In the genomic region with DNA sequence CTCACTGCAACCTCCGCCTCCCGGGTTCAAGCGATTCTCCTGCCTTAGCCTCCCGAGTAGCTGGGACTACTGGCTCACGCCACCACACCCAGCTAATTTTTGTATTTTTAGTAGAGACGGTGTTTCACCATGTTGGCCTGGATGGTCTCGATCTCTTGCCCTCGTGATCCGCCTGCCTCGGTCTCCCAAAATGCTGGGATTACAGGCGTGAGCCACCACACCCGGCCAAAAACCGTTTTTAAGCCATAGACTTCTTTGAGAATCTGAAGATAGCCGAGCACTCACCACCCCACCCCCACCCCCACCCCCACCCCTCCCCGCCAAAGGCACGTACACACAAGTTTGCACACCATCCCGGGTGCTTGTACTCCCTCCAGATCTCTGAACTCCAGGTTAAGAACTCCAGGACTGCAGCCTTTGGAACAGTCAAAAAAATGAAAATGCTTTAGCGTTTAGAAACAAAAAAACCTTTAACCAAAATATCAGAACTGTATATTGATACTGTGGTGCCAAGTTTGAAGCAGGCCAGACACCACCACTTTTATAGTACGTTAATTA, we compare ENCODE assay signal across 8 cellular contexts. TPM values are rescaled to one million over a fixed set of nuclear protein-coding genes. Genes with fewer than 3 reads are reported as not detected.
DNase-seq lines count a peak whose midpoint lies in the region; ATAC-seq lines count a peak whose summit lies in the region.

No MANE protein-coding gene starts in this region.

- H3K4me3 ChIP-seq in BLaER1 treated with 17β-estradiol and CSF1 and Interleukin-3, amounts not matched to agents 10 nM and 100 nM = peak overlapping the region; percentile 93 to 99 (median 97)
- H3K4me3 ChIP-seq in Karpas-422 (ENCODE audit: low read length) = peak overlapping the region; percentile 98

- peak overlapping the region; percentile 92 to 98 (median 96) for H3K9ac ChIP-seq in BLaER1 treated with 17β-estradiol and CSF1 and Interleukin-3, amounts not matched to agents 10 nM and 100 nM
- H3K9ac ChIP-seq in Karpas-422 (ENCODE audit: low read length) = peak overlapping the region; percentile 88

- H3K27ac Mint-ChIP-seq in central memory CD8-positive, alpha-beta T cell (ENCODE audit: low read depth) = peak overlapping the region; percentile 85
- H3K27ac Mint-ChIP-seq in naive thymus-derived CD8-positive, alpha-beta T cell = peak overlapping the region; percentile 84 to 97 (median 95)

- DNase-seq in Karpas-422 = no peak
- DNase-seq in central memory CD8-positive, alpha-beta T cell (ENCODE audit: low spot score in 2 of 2) = no peak
- DNase-seq in naive thymus-derived CD8-positive, alpha-beta T cell = no peak
- no peak for DNase-seq in anterior cingulate cortex (lab: John Stamatoyannopoulos, UW)
- no peak for DNase-seq in DMS114 treated with DMSO at 0.1 percent for 48 hours (lab: John Stamatoyannopoulos, UW; ENCODE audit: unreplicated experiment)
- DNase-seq in iPS-NIHi11 (ENCODE audit: low spot score) = no peak

- H3K79me2 ChIP-seq in Karpas-422 (ENCODE audit: low read length) = peaks cover 65% of the 10 kb centered on the region

- no peak for ATAC-seq in central memory CD8-positive, alpha-beta T cell (replicated peaks; ENCODE audit: extremely low read depth, poor library complexity, severe bottlenecking)
- ATAC-seq in naive thymus-derived CD8-positive, alpha-beta T cell = no peak
- ATAC-seq in GM18517 (IDR thresholded peaks at IDR 0.05; ENCODE audit: unreplicated experiment) = no peak

- no peaks in the 10 kb centered on the region for H3K9me3 Mint-ChIP-seq in central memory CD8-positive, alpha-beta T cell
- no peaks in the 10 kb centered on the region for H3K9me3 Mint-ChIP-seq in naive thymus-derived CD8-positive, alpha-beta T cell

- H3K27me3 Mint-ChIP-seq in central memory CD8-positive, alpha-beta T cell = no peaks in the 10 kb centered on the region
- no peaks in the 10 kb centered on the region for H3K27me3 Mint-ChIP-seq in naive thymus-derived CD8-positive, alpha-beta T cell

- peak overlapping the region; percentile 29 to 96 (median 94); a peak in 20 of 22 replicates for H3K27ac ChIP-seq in BLaER1 treated with 17β-estradiol and CSF1 and Interleukin-3, amounts not matched to agents 10 nM and 100 nM
- no peak overlapping the region for H3K27ac ChIP-seq in Karpas-422 (ENCODE audit: low read length)

- H3K36me3 ChIP-seq in BLaER1 treated with 17β-estradiol and CSF1 and Interleukin-3, amounts not matched to agents 10 nM and 100 nM = peaks cover 0 to 22% (median 10%) of the 10 kb centered on the region in 11 experiments; a peak in 16 of 22 replicates
- H3K36me3 ChIP-seq in Karpas-422 (ENCODE audit: insufficient read depth, low read length) = peaks cover 15% of the 10 kb centered on the region; the same call in 1 of the 2 replicates

- H4K20me1 ChIP-seq in BLaER1 treated with 17β-estradiol and CSF1 and Interleukin-3, amounts not matched to agents 10 nM and 100 nM = peaks cover 53 to 64% (median 61%) of the 10 kb centered on the region in 11 experiments
- H4K20me1 ChIP-seq in Karpas-422 (ENCODE audit: insufficient read depth, low read depth, low read length) = peaks cover 28% of the 10 kb centered on the region

- H3K9me3 ChIP-seq in BLaER1 treated with 17β-estradiol and CSF1 and Interleukin-3, amounts not matched to agents 10 nM and 100 nM (replicated peaks in 1 of 11) = no peaks in the 10 kb centered on the region
- H3K9me3 ChIP-seq in Karpas-422 (ENCODE audit: low read length) = no peaks in the 10 kb centered on the region

- peaks cover 56% of the 10 kb centered on the region for H3K4me1 Mint-ChIP-seq in central memory CD8-positive, alpha-beta T cell
- H3K4me1 Mint-ChIP-seq in naive thymus-derived CD8-positive, alpha-beta T cell = peaks cover 16 to 56% (median 51%) of the 10 kb centered on the region in 4 donors

- peak overlapping the region; percentile 74 to 98 (median 90) for H3K4me2 ChIP-seq in BLaER1 treated with 17β-estradiol and CSF1 and Interleukin-3, amounts not matched to agents 10 nM and 100 nM
- peak overlapping the region; percentile 81 for H3K4me2 ChIP-seq in Karpas-422 (ENCODE audit: low read depth, low read length, poor library complexity, severe bottlenecking)

- no peaks in the 10 kb centered on the region for H3K27me3 ChIP-seq in BLaER1 treated with 17β-estradiol and CSF1 and Interleukin-3, amounts not matched to agents 10 nM and 100 nM
- H3K27me3 ChIP-seq in Karpas-422 (ENCODE audit: low read length) = no peaks in the 10 kb centered on the region

- H3K4me1 ChIP-seq in BLaER1 treated with 17β-estradiol and CSF1 and Interleukin-3, amounts not matched to agents 10 nM and 100 nM = peaks cover 23 to 46% (median 39%) of the 10 kb centered on the region in 10 experiments
- H3K4me1 ChIP-seq in Karpas-422 (ENCODE audit: low read length) = peaks cover 37% of the 10 kb centered on the region

- H3K36me3 Mint-ChIP-seq in central memory CD8-positive, alpha-beta T cell (ENCODE audit: insufficient read depth) = peaks cover 20% of the 10 kb centered on the region
- H3K36me3 Mint-ChIP-seq in naive thymus-derived CD8-positive, alpha-beta T cell = peaks cover 0 to 12% (median 1%) of the 10 kb centered on the region in 3 donors

- no peaks in the 10 kb centered on the region for H3K9me2 ChIP-seq in Karpas-422 (replicated peaks; ENCODE audit: insufficient read depth, low read length)

- no peak overlapping the region for H2AFZ ChIP-seq in Karpas-422 (ENCODE audit: low read length)

- POLR2A ChIA-PET in naive thymus-derived CD8-positive, alpha-beta T cell (lab: Charles Lee) = interaction anchor here (0.7 kb wide), 1 partner anchor 78 kb away, joined by 4 read pairs; no protein-coding TSS in a partner anchor

- H3K4me3 Mint-ChIP-seq in central memory CD8-positive, alpha-beta T cell = peak overlapping the region; percentile 75
- H3K4me3 Mint-ChIP-seq in naive thymus-derived CD8-positive, alpha-beta T cell = peak overlapping the region; percentile 74 to 99 (median 96)

RNA-seq across cellular contexts. Expression of gene CRKL, which starts 1.5 kb away (rescaled TPM):
- 42.0 and 58.4 TPM in 2 replicates for total RNA-seq in Karpas-422 (2014; rRNA removed; shearing (Covaris generic); ENCODE audit: low replicate concordance)
- 10 to 100 TPM; 75.1 to 79.0 TPM for total RNA-seq in naive thymus-derived CD8-positive, alpha-beta T cell
- polyA plus RNA-seq in naive thymus-derived CD8-positive, alpha-beta T cell = 10 to 100 TPM; 39.0 to 53.8 (median 40.1) TPM

RNA-seq across cellular contexts. Expression of gene AIFM3, which starts 48.3 kb away (rescaled TPM):
- total RNA-seq in Karpas-422 (2014; rRNA removed; shearing (Covaris generic); ENCODE audit: low replicate concordance) = 0.40 TPM in 1 of 2 replicates, not detected in the other
- 1 to 10 TPM in 1 of 2 experiments, under 1 TPM in 1; 0.47 to 1.3 TPM for total RNA-seq in naive thymus-derived CD8-positive, alpha-beta T cell
- under 1 TPM; 0.16 to 0.53 (median 0.32) TPM for polyA plus RNA-seq in naive thymus-derived CD8-positive, alpha-beta T cell

RNA-seq across cellular contexts. Expression of gene SNAP29, which starts 59.9 kb away (rescaled TPM):
- total RNA-seq in Karpas-422 (2014; rRNA removed; shearing (Covaris generic); ENCODE audit: low replicate concordance) = 10.1 and 17.4 TPM in 2 replicates
- total RNA-seq in naive thymus-derived CD8-positive, alpha-beta T cell = 10 to 100 TPM; 22.5 to 25.1 TPM
- polyA plus RNA-seq in naive thymus-derived CD8-positive, alpha-beta T cell = 10 to 100 TPM; 18.2 to 20.8 (median 18.9) TPM
